Comparison of ENCODE assay signal across 9 cellular contexts in the genomic region with DNA sequence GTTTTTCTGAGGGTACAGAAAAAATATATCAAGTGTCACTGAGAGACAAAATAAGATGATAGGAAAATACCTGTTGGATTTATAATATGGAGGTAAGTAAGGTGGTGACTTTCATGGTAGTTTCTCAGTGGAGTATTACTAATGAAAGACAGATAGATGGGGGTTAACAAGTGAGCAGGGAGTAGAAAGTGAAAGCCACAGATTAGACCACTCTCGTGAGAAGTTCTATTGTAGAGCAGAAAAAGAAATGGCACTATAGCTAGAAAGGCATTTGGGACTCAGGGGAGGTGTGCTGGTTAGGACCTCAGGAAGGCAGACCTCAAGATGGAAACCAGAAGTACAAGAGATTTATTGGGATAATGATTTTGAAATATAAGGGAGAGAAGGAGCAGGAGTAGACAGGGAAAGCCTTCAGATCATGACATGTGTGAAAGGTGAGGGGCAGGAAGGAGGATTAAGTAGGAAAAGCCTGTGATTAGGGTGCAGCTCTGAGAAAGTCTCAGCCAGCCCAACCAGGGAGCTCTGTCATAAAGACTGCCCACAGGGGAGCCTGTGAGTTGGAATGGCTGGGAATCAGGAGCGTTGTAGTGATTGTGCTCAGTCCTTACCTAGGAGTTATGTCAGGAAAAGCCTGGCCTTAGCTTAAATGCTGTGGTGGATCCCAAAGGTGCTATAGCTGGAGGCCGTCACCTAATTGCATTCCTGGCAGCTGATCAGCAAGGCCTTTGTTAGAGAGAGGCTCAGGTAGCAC.
DNase-seq lines count a peak whose midpoint lies in the region; ATAC-seq and TF ChIP-seq lines count a peak whose summit lies in the region.
"Had no signal": no experiment of that assay in that cellular context is flagged by ENCODE, and none has a peak within 500 bp of the region (broad histone marks: within the 10 kb centered on the region; RNA-seq: fewer than 3 reads in every experiment).

No MANE protein-coding gene starts in this region.

- no peak for DNase-seq in DND-41
- no peak for DNase-seq in stimulated activated naive CD4-positive, alpha-beta T cell (lab: John Stamatoyannopoulos, UW)
- DNase-seq in KG1 (lab: John Stamatoyannopoulos, UW): no peak
- no peak for DNase-seq in cerebellar cortex (ENCODE audit: low spot score)
- no peak for DNase-seq in cerebellum (ENCODE audit: low spot score)
- DNase-seq: MM.1S had no signal

- no peaks in the 10 kb centered on the region for H3K79me2 ChIP-seq in DND-41 (ENCODE audit: insufficient read depth, low read length)

- H3K4me3 ChIP-seq in DND-41 (ENCODE audit: low read depth in 1 of 2, low read length in 2 of 2): no peak overlapping the region

- H3K4me1 ChIP-seq in DND-41 (ENCODE audit: insufficient read depth, low read length): peaks cover 23% of the 10 kb centered on the region

- no peak overlapping the region for H3K9ac ChIP-seq in DND-41 (ENCODE audit: low read depth, low read length)

- no peak overlapping the region for H3K27ac ChIP-seq in DND-41 (ENCODE audit: low read length)

- no peak for TF ChIP-seq CTCF in DND-41 (IDR thresholded peaks at IDR 0.05; ENCODE audit: borderline replicate concordance, extremely low read depth, low read length, poor library complexity, severe bottlenecking)

- H3K27me3 ChIP-seq in DND-41 (ENCODE audit: insufficient read depth, low read length, poor library complexity): no peaks in the 10 kb centered on the region

- H3K36me3 ChIP-seq in DND-41 (ENCODE audit: insufficient read depth, low read length): peaks cover 3% of the 10 kb centered on the region; the same call in 1 of the 2 replicates

- ATAC-seq in DND-41 (ENCODE audit: insufficient read depth, low read depth): 0 out of 3 replicates have a peak, but pooled peaks have one; percentile 27
- peak; percentile 82 for ATAC-seq in GM19025 (IDR thresholded peaks at IDR 0.05; ENCODE audit: low read depth, unreplicated experiment)
- ATAC-seq in HG02642 (IDR thresholded peaks at IDR 0.05; ENCODE audit: poor library complexity, unreplicated experiment): peak; percentile 86
- peak; percentile 66 for ATAC-seq in HG03558 (IDR thresholded peaks at IDR 0.05; ENCODE audit: extremely low read depth, unreplicated experiment)

- H4K20me1 ChIP-seq in DND-41 (ENCODE audit: insufficient read depth, low read length): no peaks in the 10 kb centered on the region

- no peak overlapping the region for H2AFZ ChIP-seq in DND-41 (ENCODE audit: low read depth, low read length)

- H3K9me3 ChIP-seq in DND-41 (ENCODE audit: insufficient read depth, low read length, severe bottlenecking): no peaks in the 10 kb centered on the region

- H3K4me2 ChIP-seq in DND-41 (ENCODE audit: insufficient read depth, low read length): no peak overlapping the region

Comparison
In these comparisons a context has a peak if more than half of its experiments do, and no peak if none do; other contexts are left out.
1. ATAC-seq: peak in every context shown above with its lines; median percentile 86 in HG02642; 82 in GM19025; 66 in HG03558; 27 in DND-41.